Comparison of ENCODE assay signal across 23 cellular contexts in genomic region chr4:172751550-172751949, GRCh38.
DNase-seq lines count a peak whose midpoint lies in the region; ATAC-seq, FAIRE-seq and TF ChIP-seq lines count a peak whose summit lies in the region.
"Had no signal": no experiment of that assay in that cellular context is flagged by ENCODE, and none has a peak within 500 bp of the region (broad histone marks: within the 10 kb centered on the region; RNA-seq: fewer than 3 reads in every experiment).

No MANE protein-coding gene starts in this region.

- H3K4me3 Mint-ChIP-seq in neural progenitor cell, result no peak overlapping the region
- H3K4me3 Mint-ChIP-seq: CD4-positive, alpha-beta T cell; stimulated activated naive CD8-positive, alpha-beta T cell treated with anti-CD3 and anti-CD28 coated beads, Interleukin-15, Interleukin-2, amounts not matched to agents 100 ng/mL and 50 ng/mL, for 24 hours had no signal

- no peaks in the 10 kb centered on the region for H3K4me1 Mint-ChIP-seq in neural progenitor cell

- DNase-seq in neural progenitor cell (ENCODE audit: low spot score), result no peak
- no peak for DNase-seq in thyroid gland
- no peak for DNase-seq in H54 (ENCODE audit: insufficient read length, low spot score)
- no peak for DNase-seq in SHP77 treated with DMSO at 0.1 percent for 48 hours (lab: John Stamatoyannopoulos, UW)
- DNase-seq: activated CD4-positive, alpha-beta T cell treated with anti-CD3 and anti-CD28 coated beads for 4 hours; CD4-positive, alpha-beta T cell; cerebellar nuclear complex; gastrocnemius medialis; hypothalamus; NCI-H1092 treated with DMSO at 0.1 percent for 48 hours; NCI-H2171; NCI-H774; PC-3; SIG-M5; transverse colon had no signal

- no peak overlapping the region for H3K27ac Mint-ChIP-seq in neural progenitor cell
- H3K27ac Mint-ChIP-seq: activated naive CD4-positive, alpha-beta T cell treated with anti-CD3 and anti-CD28 coated beads, Interleukin-2, amount 50 U/mL, for 72 hours; CD4-positive, alpha-beta T cell; stimulated activated naive CD8-positive, alpha-beta T cell treated with anti-CD3 and anti-CD28 coated beads, Interleukin-15, Interleukin-2, amounts not matched to agents 100 ng/mL and 50 ng/mL, for 24 hours had no signal

- peaks cover 3% of the 10 kb centered on the region for H3K27me3 Mint-ChIP-seq in neural progenitor cell (ENCODE audit: insufficient read depth, low read depth)
- H3K27me3 Mint-ChIP-seq: CD4-positive, alpha-beta T cell; stimulated activated naive CD8-positive, alpha-beta T cell treated with anti-CD3 and anti-CD28 coated beads, Interleukin-15, Interleukin-2, amounts not matched to agents 100 ng/mL and 50 ng/mL, for 24 hours had no signal

- no peak for TF ChIP-seq CTCF in neural progenitor cell (IDR thresholded peaks at IDR 0.05)
- no peak for TF ChIP-seq CTCF in thyroid gland (IDR thresholded peaks at IDR 0.05)

- ATAC-seq in GM19043 (IDR thresholded peaks at IDR 0.05; ENCODE audit: low read depth, unreplicated experiment) (peak; percentile 6), GM21717 (IDR thresholded peaks at IDR 0.05; ENCODE audit: unreplicated experiment) (peak; percentile 31), HG03354 (IDR thresholded peaks at IDR 0.05; ENCODE audit: poor library complexity, severe bottlenecking, unreplicated experiment) (peak; percentile 15)
- ATAC-seq: gastrocnemius medialis, PC-3 had no signal

- FAIRE-seq in H54 (lab: Jason Lieb, UNC), result no peak
- FAIRE-seq: islet of Langerhans had no signal

- TF ChIP-seq POLR2A in thyroid gland (IDR thresholded peaks at IDR 0.05) (no peak), H54 (IDR thresholded peaks at IDR 0.05; ENCODE audit: low read depth, low read length) (no peak)

- H3K36me3 ChIP-seq in neural progenitor cell (no peaks in the 10 kb centered on the region), thyroid gland (no peaks in the 10 kb centered on the region)
- H3K36me3 ChIP-seq: gastrocnemius medialis, neutrophil, transverse colon had no signal

- H3F3A ChIP-seq in neural progenitor cell (ENCODE audit: low read depth), result no peaks in the 10 kb centered on the region

- H3K4me3 ChIP-seq in neural progenitor cell, result no peak overlapping the region
- no peak overlapping the region for H3K4me3 ChIP-seq in thyroid gland (replicated peaks in 1 of 3)
- H3K4me3 ChIP-seq: gastrocnemius medialis, skin epidermis, transverse colon had no signal

- peaks cover 6% of the 10 kb centered on the region for H3K9me3 Mint-ChIP-seq in neural progenitor cell

- intact Hi-C loops in thyroid gland (cut with DNase I), result no loop called here

- H3K36me3 Mint-ChIP-seq in neural progenitor cell, result no peaks in the 10 kb centered on the region
- H3K36me3 Mint-ChIP-seq: activated naive CD4-positive, alpha-beta T cell treated with anti-CD3 and anti-CD28 coated beads, Interleukin-2, amount 50 U/mL, for 72 hours had no signal

- no peak overlapping the region for H3K9ac ChIP-seq in neural progenitor cell

- no peaks in the 10 kb centered on the region for H3K9me3 ChIP-seq in neural progenitor cell (ENCODE audit: low read depth)
- H3K9me3 ChIP-seq in thyroid gland, result no peaks in the 10 kb centered on the region
- H3K9me3 ChIP-seq: gastrocnemius medialis, neutrophil, transverse colon had no signal

- no peak overlapping the region for H3K4me2 ChIP-seq in neural progenitor cell

- WGBS in thyroid gland, 2 donors, result 77 to 80% methylated on average over 2 of the region's 2 CpGs

- H3K27me3 ChIP-seq in neural progenitor cell, result no peaks in the 10 kb centered on the region
- H3K27me3 ChIP-seq in thyroid gland, result no peaks in the 10 kb centered on the region
- H3K27me3 ChIP-seq: gastrocnemius medialis, neutrophil, transverse colon had no signal

- H3K27ac ChIP-seq in neural progenitor cell (no peak overlapping the region), thyroid gland (no peak overlapping the region)
- H3K27ac ChIP-seq: gastrocnemius medialis, neutrophil, skin epidermis, transverse colon had no signal

- peak overlapping the region; percentile 86 for H2AFZ ChIP-seq in neural progenitor cell (replicated peaks)

- no peaks in the 10 kb centered on the region for H3K4me1 ChIP-seq in neural progenitor cell
- H3K4me1 ChIP-seq in thyroid gland, result peaks cover 0 to 4% of the 10 kb centered on the region in 2 donors
- H3K4me1 ChIP-seq: gastrocnemius medialis, transverse colon had no signal

- H4K20me1 ChIP-seq in neural progenitor cell (ENCODE audit: low read depth), result no peaks in the 10 kb centered on the region

- H3K79me2 ChIP-seq in neural progenitor cell (ENCODE audit: low read depth), result no peaks in the 10 kb centered on the region
